In genomic region chr1:242828828-242829227, GRCh38 we compare ENCODE assay signal across 25 cellular contexts.
DNase-seq lines count a peak whose midpoint lies in the region; ATAC-seq, FAIRE-seq and TF ChIP-seq lines count a peak whose summit lies in the region.
"Had no signal": no experiment of that assay in that cellular context is flagged by ENCODE, and none has a peak within 500 bp of the region (broad histone marks: within the 10 kb centered on the region; RNA-seq: fewer than 3 reads in every experiment).

No MANE protein-coding gene starts in this region.

- H3K27ac Mint-ChIP-seq in H9 = peak overlapping the region in 2 of 3 experiments; percentile 46 to 79; a peak in 5 of 7 replicates
- H3K27ac Mint-ChIP-seq in astrocyte (ENCODE audit: unreplicated experiment) = peak overlapping the region; percentile 53
- H3K27ac Mint-ChIP-seq: activated CD4-positive, alpha-beta T cell treated with anti-CD3 and anti-CD28 coated beads, Interleukin-2, amount 10 ng/mL, durations not matched to agents 24 days and 14 days; activated naive CD8-positive, alpha-beta T cell treated with anti-CD3 and anti-CD28 coated beads, Interleukin-2, amount 50 U/mL, for 24 hours; CD4-positive, alpha-beta T cell; stimulated activated naive B cell treated with anti-CD40 and anti-IgM and Interleukin-4, amounts not matched to agents 10 μg/mL and 1 μg/mL and 100 μg/mL, for 72 hours; T-helper 17 cell had no signal

- H2BK5ac ChIP-seq in H9 (ENCODE audit: insufficient read length, low read length) = no peak overlapping the region

- H4K91ac ChIP-seq in H9 (ENCODE audit: insufficient read length, low read depth, low read length) = no peak overlapping the region

- H2BK15ac ChIP-seq in H9 (ENCODE audit: low read depth, low read length) = no peak overlapping the region

- peaks cover 0 to 3% of the 10 kb centered on the region in 2 experiments; a peak in 1 of 5 replicates for H3K9me3 Mint-ChIP-seq in H9
- H3K9me3 Mint-ChIP-seq in astrocyte (ENCODE audit: unreplicated experiment) = peaks cover 2% of the 10 kb centered on the region
- H3K9me3 Mint-ChIP-seq: activated CD4-positive, alpha-beta T cell treated with anti-CD3 and anti-CD28 coated beads, Interleukin-2, amount 10 ng/mL, durations not matched to agents 24 days and 14 days had no signal

- H3K4me3 Mint-ChIP-seq in H9 (no peak overlapping the region), astrocyte (ENCODE audit: unreplicated experiment) (no peak overlapping the region)
- H3K4me3 Mint-ChIP-seq: activated CD4-positive, alpha-beta T cell treated with anti-CD3 and anti-CD28 coated beads, Interleukin-2, amount 10 ng/mL, durations not matched to agents 24 days and 14 days; activated naive CD8-positive, alpha-beta T cell treated with anti-CD3 and anti-CD28 coated beads, Interleukin-2, amount 50 U/mL, for 24 hours; CD4-positive, alpha-beta T cell; stimulated activated naive B cell treated with anti-CD40 and anti-IgM and Interleukin-4, amounts not matched to agents 10 μg/mL and 1 μg/mL and 100 μg/mL, for 72 hours; T-helper 17 cell had no signal

- H4K20me1 ChIP-seq in H9 (ENCODE audit: control insufficient read depth, insufficient read depth, insufficient read length) (no peaks in the 10 kb centered on the region), astrocyte (ENCODE audit: insufficient read depth, low read length) (no peaks in the 10 kb centered on the region)

- H2BK20ac ChIP-seq in H9 (ENCODE audit: low read depth, low read length, poor library complexity, severe bottlenecking) = no peak overlapping the region

- no peak overlapping the region for H3K27ac ChIP-seq in H9 (ENCODE audit: insufficient read length, low read depth, low read length)
- no peak overlapping the region for H3K27ac ChIP-seq in astrocyte (ENCODE audit: low read depth, low read length)
- H3K27ac ChIP-seq: coronary artery, KMS-11 had no signal

- no peak overlapping the region for H3K23ac ChIP-seq in H9 (ENCODE audit: insufficient read length, low read depth, low read length)

- H3K4me1 ChIP-seq in H9 (ENCODE audit: insufficient read depth, low read length) (peaks cover 3% of the 10 kb centered on the region; the same call in 1 of the 2 replicates), astrocyte (ENCODE audit: insufficient read depth, low read length) (peaks cover 12% of the 10 kb centered on the region)

- H3K14ac ChIP-seq in H9 (ENCODE audit: insufficient read depth, low read length) = no peak overlapping the region

- no peaks in the 10 kb centered on the region for H3K79me1 ChIP-seq in H9 (ENCODE audit: insufficient read depth, low read depth, low read length, poor library complexity, severe bottlenecking)

- WGBS in H9 (ENCODE audit: extremely low coverage, insufficient read length, low lambda C conversion rate) = no CpG with 5 or more reads among the region's 4 CpGs

- H2BK120ac ChIP-seq in H9 (ENCODE audit: low read depth, low read length, poor library complexity, severe bottlenecking) = no peak overlapping the region

- H2AK5ac ChIP-seq in H9 (ENCODE audit: insufficient read length, low read length) = no peak overlapping the region

- H3K4me3 ChIP-seq in astrocyte (ENCODE audit: insufficient read depth, low read depth, low read length) = no peak overlapping the region
- H3K4me3 ChIP-seq: coronary artery, smooth muscle cell had no signal

- ATAC-seq in HG02759 (IDR thresholded peaks at IDR 0.05; ENCODE audit: unreplicated experiment) (no peak), GM21723 (IDR thresholded peaks at IDR 0.05; ENCODE audit: unreplicated experiment) (no peak)
- ATAC-seq: activated naive CD8-positive, alpha-beta T cell treated with anti-CD3 and anti-CD28 coated beads, Interleukin-2, amount 50 U/mL, for 24 hours; stimulated activated naive B cell treated with anti-CD40 and anti-IgM and Interleukin-4, amounts not matched to agents 10 μg/mL and 1 μg/mL and 100 μg/mL, for 72 hours; T-helper 17 cell had no signal

- H3K56ac ChIP-seq in H9 (ENCODE audit: insufficient read length, low read depth, low read length) = no peak overlapping the region

- H3K36me3 Mint-ChIP-seq in H9 (ENCODE audit: insufficient read depth in 1 of 3, low read depth in 3 of 3) = no peaks in the 10 kb centered on the region
- no peaks in the 10 kb centered on the region for H3K36me3 Mint-ChIP-seq in astrocyte (ENCODE audit: low read depth, unreplicated experiment)

- no peaks in the 10 kb centered on the region for H3K79me2 ChIP-seq in H9 (ENCODE audit: insufficient read depth, low read length)
- no peaks in the 10 kb centered on the region for H3K79me2 ChIP-seq in astrocyte (ENCODE audit: insufficient read depth, low read length)

- no peaks in the 10 kb centered on the region for H3K27me3 ChIP-seq in H9 (ENCODE audit: insufficient read depth, low read length)
- no peaks in the 10 kb centered on the region for H3K27me3 ChIP-seq in astrocyte (ENCODE audit: insufficient read depth, low read length)

- H3K9ac ChIP-seq in H9 (ENCODE audit: extremely low read depth, insufficient read length, low read length) (no peak overlapping the region), astrocyte (ENCODE audit: low read length) (no peak overlapping the region)
- H3K9ac ChIP-seq: KMS-11 had no signal

- TF ChIP-seq CTCF in H9 (conservative IDR thresholded peaks at IDR 0.05) = no peak
- TF ChIP-seq CTCF in astrocyte (IDR thresholded peaks at IDR 0.05; ENCODE audit: insufficient read depth, low read depth, low read length) = no peak

- FAIRE-seq in astrocyte (lab: Jason Lieb, UNC) = no peak
- FAIRE-seq: bronchial epithelial cell, HTR-8/SVneo, islet of Langerhans had no signal

- no peak overlapping the region for H3T11ph ChIP-seq in H9 (ENCODE audit: low read length)

- no peak overlapping the region for H2BK12ac ChIP-seq in H9 (ENCODE audit: insufficient read length, low read depth, low read length)

- no peak overlapping the region for H4K8ac ChIP-seq in H9 (replicated peaks; ENCODE audit: insufficient read length, low read depth, low read length)

- DNase-seq in H9 = peak; percentile 39
- peak; percentile 8 for DNase-seq in astrocyte (ENCODE audit: low read depth)
- DNase-seq in iPS DF 19.7 (ENCODE audit: low read depth, low spot score) = peak; percentile 38
- DNase-seq in pons (ENCODE audit: low spot score) = peak; percentile 96
- DNase-seq in activated CD8-positive, alpha-beta memory T cell treated with anti-CD3 and anti-CD28 coated beads, Interleukin-2, amount 50 U/mL, for 48 hours = no peak
- no peak for DNase-seq in NOMO-1 (lab: John Stamatoyannopoulos, UW; ENCODE audit: unreplicated experiment in 2 of 2)
- DNase-seq: activated CD4-positive, alpha-beta T cell treated with anti-CD3 and anti-CD28 coated beads, Interleukin-2, amount 10 ng/mL, durations not matched to agents 24 days and 14 days; activated effector memory CD4-positive, alpha-beta T cell treated with anti-CD3 and anti-CD28 coated beads, Interleukin-2, amount 50 U/mL, for 16 hours; activated naive CD8-positive, alpha-beta T cell treated with anti-CD3 and anti-CD28 coated beads, Interleukin-2, amount 50 U/mL, for 24 hours; CD4-positive, alpha-beta T cell; DMS 273 treated with DMSO at 0.1 percent for 48 hours; GDM1; glutamatergic neuron; NCI-H2029; RPMI8226; stimulated activated naive B cell treated with anti-CD40 and anti-IgM and Interleukin-4, amounts not matched to agents 10 μg/mL and 1 μg/mL and 100 μg/mL, for 72 hours; T-helper 17 cell had no signal

- H2AFZ ChIP-seq in H9 (ENCODE audit: low read length) (no peak overlapping the region), astrocyte (ENCODE audit: low read depth, low read length) (no peak overlapping the region)

- no peak overlapping the region for H4K5ac ChIP-seq in H9 (ENCODE audit: insufficient read length, low read depth, low read length)

- H3K27me3 Mint-ChIP-seq in H9 (ENCODE audit: low read depth) (peaks cover 9% of the 10 kb centered on the region), astrocyte (ENCODE audit: low read depth, unreplicated experiment) (no peaks in the 10 kb centered on the region)
- H3K27me3 Mint-ChIP-seq: activated CD4-positive, alpha-beta T cell treated with anti-CD3 and anti-CD28 coated beads, Interleukin-2, amount 10 ng/mL, durations not matched to agents 24 days and 14 days; CD4-positive, alpha-beta T cell; T-helper 17 cell had no signal

- H3K4me1 Mint-ChIP-seq in H9 (peaks cover 27 to 28% of the 10 kb centered on the region in 2 experiments), astrocyte (ENCODE audit: low read depth, unreplicated experiment) (peaks cover 47% of the 10 kb centered on the region)
- H3K4me1 Mint-ChIP-seq: activated CD4-positive, alpha-beta T cell treated with anti-CD3 and anti-CD28 coated beads, Interleukin-2, amount 10 ng/mL, durations not matched to agents 24 days and 14 days; activated naive CD8-positive, alpha-beta T cell treated with anti-CD3 and anti-CD28 coated beads, Interleukin-2, amount 50 U/mL, for 24 hours; T-helper 17 cell had no signal

- no peaks in the 10 kb centered on the region for H3K23me2 ChIP-seq in H9 (ENCODE audit: insufficient read length, low read depth, low read length, poor library complexity, severe bottlenecking)

- H3K18ac ChIP-seq in H9 (ENCODE audit: insufficient read length, low read depth, low read length) = no peak overlapping the region

- no peak overlapping the region for H3K4ac ChIP-seq in H9 (ENCODE audit: low read depth, low read length)

- H3K9me3 ChIP-seq in H9 (ENCODE audit: control insufficient read depth, low read depth, low read length) (no peaks in the 10 kb centered on the region), astrocyte (ENCODE audit: insufficient read depth, low read depth, low read length) (no peaks in the 10 kb centered on the region)

- H3K4me2 ChIP-seq in H9 (ENCODE audit: insufficient read depth, insufficient read length, low read length) = no peak overlapping the region
- H3K4me2 ChIP-seq in astrocyte (ENCODE audit: low read length) = no peak overlapping the region
- H3K4me2 ChIP-seq: KMS-11, smooth muscle cell had no signal

- H3K36me3 ChIP-seq in astrocyte (ENCODE audit: insufficient read depth, low read length) = no peaks in the 10 kb centered on the region

Comparison
In these comparisons a context has a peak if more than half of its experiments do, and no peak if none do; other contexts are left out.
1. DNase-seq: peak in H9 (single experiment), astrocyte (single experiment), iPS DF 19.7 (single experiment) and pons (single experiment); none in activated CD8-positive, alpha-beta memory T cell treated with anti-CD3 and anti-CD28 coated beads, Interleukin-2, amount 50 U/mL, for 48 hours (single experiment) and NOMO-1 (0 of 2).